ENCODE assay signal across 21 cellular contexts in the genomic region with DNA sequence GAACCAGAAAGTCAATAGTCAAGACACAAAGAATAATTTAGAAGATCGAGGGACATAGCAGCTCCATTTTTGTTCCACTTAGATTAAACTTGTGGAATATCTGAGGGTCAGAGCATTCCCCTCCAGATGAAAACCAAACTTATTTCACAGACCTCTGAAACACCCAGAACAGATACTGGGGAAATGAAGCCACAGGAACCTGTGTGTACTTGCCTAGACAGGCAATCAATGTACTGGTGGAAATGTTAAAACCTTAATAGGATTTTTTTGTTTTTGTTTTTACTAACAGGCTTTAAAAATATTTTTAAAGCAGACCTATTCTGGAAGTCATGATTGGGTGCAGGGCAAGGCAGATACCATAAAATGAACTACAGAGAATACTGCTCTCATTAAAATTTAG.
"Had no signal": no experiment of that assay in that cellular context is flagged by ENCODE, and none has a peak within 500 bp of the region (broad histone marks: within the 10 kb centered on the region; RNA-seq: fewer than 3 reads in every experiment).

No MANE protein-coding gene starts in this region.

- DNase-seq: activated CD4-positive, alpha-beta memory T cell treated with anti-CD3 and anti-CD28 coated beads, Interleukin-2, amount 10 ng/mL, durations not matched to agents 7 days and 5 days; activated CD4-positive, alpha-beta T cell treated with anti-CD3 and anti-CD28 coated beads for 36 hours; activated CD4-positive, alpha-beta T cell treated with anti-CD3 and anti-CD28 coated beads, Interleukin-2, amount 50 U/mL, for 1 hour; activated gamma-delta T cell treated with Interleukin-2 at 50 U/mL for 16 hours; activated naive CD4-positive, alpha-beta T cell treated with anti-CD3 and anti-CD28 coated beads, Interleukin-2, amount 10 ng/mL, durations not matched to agents 7 days and 5 days; activated naive CD8-positive, alpha-beta T cell treated with anti-CD3 and anti-CD28 coated beads for 36 hours; activated T-cell treated with anti-CD3 and anti-CD28 coated beads, Interleukin-2, amount 50 U/mL, for 72 hours; caudate nucleus; KG1; NCI-H1092; NCI-H1417; NCI-H1930; NCI-H2171; NCI-H2227 treated with DMSO at 0.1 percent for 48 hours; NCI-H526; NCI-H774; T-cell; WERI-Rb-1 had no signal

- H3K27ac ChIP-seq: brain microvascular endothelial cell, SK-N-MC, WERI-Rb-1 had no signal

- H3K4me3 ChIP-seq: SK-N-MC had no signal

- H3K27me3 ChIP-seq: brain microvascular endothelial cell had no signal

- ATAC-seq: activated CD4-positive, alpha-beta T cell treated with anti-CD3 and anti-CD28 coated beads for 36 hours; activated T-cell treated with anti-CD3 and anti-CD28 coated beads, Interleukin-2, amount 50 U/mL, for 72 hours; Panc1; T-cell had no signal

- H3K36me3 ChIP-seq: brain microvascular endothelial cell, WERI-Rb-1 had no signal
